In genomic region chr18:6219116-6219717, GRCh38 we compare ENCODE assay signal across 8 cellular contexts.
DNase-seq lines count a peak whose midpoint lies in the region; ATAC-seq and TF ChIP-seq lines count a peak whose summit lies in the region.

No MANE protein-coding gene starts in this region.

- ATAC-seq in sciatic nerve (no peak), GM18519 (IDR thresholded peaks at IDR 0.05; ENCODE audit: low FRiP score, unreplicated experiment) (no peak)

- no peak overlapping the region for H3K4me3 Mint-ChIP-seq in activated CD4-positive, alpha-beta memory T cell treated with anti-CD3 and anti-CD28 coated beads for 36 hours

- H4K8ac ChIP-seq in trophoblast cell (ENCODE audit: low read depth, low read length), result no peak overlapping the region

- H3K27me3 ChIP-seq in DOHH2 (ENCODE audit: control insufficient read depth, low read length) (no peaks in the 10 kb centered on the region), trophoblast cell (ENCODE audit: insufficient read depth, low read length) (no peaks in the 10 kb centered on the region)

- no peak overlapping the region for H2AFZ ChIP-seq in trophoblast cell (ENCODE audit: insufficient read depth, low read length, poor library complexity)

- no peaks in the 10 kb centered on the region for H3K79me1 ChIP-seq in trophoblast cell (ENCODE audit: low read length)

- H3K9me3 Mint-ChIP-seq in activated CD4-positive, alpha-beta memory T cell treated with anti-CD3 and anti-CD28 coated beads for 36 hours, result peaks cover 3% of the 10 kb centered on the region

- no peak overlapping the region for H2AK5ac ChIP-seq in trophoblast cell (ENCODE audit: low read length)

- no peaks in the 10 kb centered on the region for H3K79me2 ChIP-seq in DOHH2 (ENCODE audit: control insufficient read depth, low read length)
- H3K79me2 ChIP-seq in trophoblast cell (ENCODE audit: control insufficient read depth, insufficient read depth, low read length, poor library complexity), result no peaks in the 10 kb centered on the region

- H4K91ac ChIP-seq in trophoblast cell (ENCODE audit: low read depth, low read length), result no peak overlapping the region

- TF ChIP-seq CTCF in DOHH2 (IDR thresholded peaks at IDR 0.05; ENCODE audit: low read depth, low read length, poor library complexity, severe bottlenecking) (peak; percentile 77), HEK293 (tag by site-specific recombination; IDR thresholded peaks at IDR 0.05) (no peak), fibroblast of villous mesenchyme (IDR thresholded peaks at IDR 0.05; ENCODE audit: insufficient read depth, low read depth, low read length) (peak; percentile 72)

- CTCF ChIA-PET in HEK293 (lab: Yijun Ruan, JAX), result interaction anchor here (0.6 to 2.9 kb wide), 28 partner anchors 9 to 341 kb away, joined by 3 to 24 read pairs (median 4); no protein-coding TSS in a partner anchor
- CTCF ChIA-PET in activated CD4-positive, alpha-beta memory T cell treated with anti-CD3 and anti-CD28 coated beads for 36 hours (lab: Charles Lee), result no interaction called here

- intact Hi-C loops in sciatic nerve (cut with DNase I), result no loop called here
- intact Hi-C loops in activated CD4-positive, alpha-beta memory T cell treated with anti-CD3 and anti-CD28 coated beads for 36 hours (cut with micrococcal nuclease), result no loop called here

- H3K9me3 ChIP-seq in DOHH2 (ENCODE audit: control insufficient read depth, insufficient read depth, low read length) (no peaks in the 10 kb centered on the region), HEK293 (ENCODE audit: control insufficient read depth, insufficient read depth, low read depth, low read length) (no peaks in the 10 kb centered on the region), trophoblast cell (ENCODE audit: insufficient read depth, low read depth, low read length) (no peaks in the 10 kb centered on the region)

- H2BK5ac ChIP-seq in trophoblast cell (ENCODE audit: low read depth, low read length, poor library complexity), result no peak overlapping the region

- no peak overlapping the region for H3K18ac ChIP-seq in trophoblast cell (ENCODE audit: low read length)

- POLR2A ChIA-PET in HEK293 (lab: Yijun Ruan, JAX), result no interaction called here
- POLR2A ChIA-PET in activated CD4-positive, alpha-beta memory T cell treated with anti-CD3 and anti-CD28 coated beads for 36 hours (lab: Charles Lee), result no interaction called here

- H3K27ac ChIP-seq in DOHH2 (ENCODE audit: low read depth, low read length) (no peak overlapping the region), HEK293 (ENCODE audit: extremely low read depth, low read depth, low read length) (no peak overlapping the region), trophoblast cell (ENCODE audit: low read depth, low read length) (no peak overlapping the region)

- no peaks in the 10 kb centered on the region for H3K4me1 ChIP-seq in DOHH2 (ENCODE audit: control insufficient read depth, low read length)
- no peaks in the 10 kb centered on the region for H3K4me1 ChIP-seq in HEK293 (ENCODE audit: control insufficient read depth, insufficient read depth, low read length)
- no peaks in the 10 kb centered on the region for H3K4me1 ChIP-seq in trophoblast cell (ENCODE audit: control insufficient read depth in 1 of 2, insufficient read depth in 2 of 2, low read length in 2 of 2)

- no peak overlapping the region for H3K14ac ChIP-seq in trophoblast cell (ENCODE audit: low read length)

- no peak overlapping the region for H3K27ac Mint-ChIP-seq in activated CD4-positive, alpha-beta memory T cell treated with anti-CD3 and anti-CD28 coated beads for 36 hours

- no peaks in the 10 kb centered on the region for H3F3A ChIP-seq in DOHH2 (ENCODE audit: control insufficient read depth, insufficient read depth)

- H4K20me1 ChIP-seq in DOHH2 (ENCODE audit: control insufficient read depth, insufficient read depth, low read depth, low read length), result no peaks in the 10 kb centered on the region

- H3K36me3 ChIP-seq in DOHH2 (ENCODE audit: control insufficient read depth, low read length) (no peaks in the 10 kb centered on the region), HEK293 (ENCODE audit: control insufficient read depth in 2 of 2, insufficient read depth in 1 of 2, low read length in 2 of 2) (no peaks in the 10 kb centered on the region; a peak in 1 of 3 replicates), trophoblast cell (ENCODE audit: control insufficient read depth in 1 of 2, insufficient read depth in 2 of 2, low read length in 2 of 2) (no peaks in the 10 kb centered on the region)

- no peak overlapping the region for H2BK12ac ChIP-seq in trophoblast cell (ENCODE audit: low read length)

- no peaks in the 10 kb centered on the region for H3K27me3 Mint-ChIP-seq in activated CD4-positive, alpha-beta memory T cell treated with anti-CD3 and anti-CD28 coated beads for 36 hours

- WGBS in trophoblast cell (ENCODE audit: extremely low coverage, insufficient coverage, insufficient read length), result no CpG with 5 or more reads among the region's 12 CpGs

- peak; percentile 54 for DNase-seq in RKO (ENCODE audit: low spot score)
- peak; percentile 27 for DNase-seq in fibroblast of villous mesenchyme (ENCODE audit: low read depth)
- DNase-seq in trophoblast cell, result peak; percentile 61 to 90
- DNase-seq in sciatic nerve (ENCODE audit: low spot score), result no peak
- no peak for DNase-seq in activated CD4-positive, alpha-beta memory T cell treated with anti-CD3 and anti-CD28 coated beads for 36 hours

- H3K4me2 ChIP-seq in DOHH2 (ENCODE audit: low read length) (no peak overlapping the region), trophoblast cell (ENCODE audit: low read length) (no peak overlapping the region)

- no peak overlapping the region for H3K23ac ChIP-seq in trophoblast cell (ENCODE audit: low read length)

- H3K4me3 ChIP-seq in DOHH2 (ENCODE audit: low read length), result no peak overlapping the region
- no peak overlapping the region for H3K4me3 ChIP-seq in HEK293 (ENCODE audit: low read depth, low read length)
- no peak overlapping the region for H3K4me3 ChIP-seq in fibroblast of villous mesenchyme (ENCODE audit: low read depth, low read length)
- H3K4me3 ChIP-seq in trophoblast cell (ENCODE audit: low read depth, low read length), result no peak overlapping the region

- H3K4me1 Mint-ChIP-seq in activated CD4-positive, alpha-beta memory T cell treated with anti-CD3 and anti-CD28 coated beads for 36 hours (ENCODE audit: low read depth), result no peaks in the 10 kb centered on the region

- H3K9me2 ChIP-seq in DOHH2 (replicated peaks; ENCODE audit: control insufficient read depth, low read length), result no peaks in the 10 kb centered on the region

- no peak overlapping the region for H3K4ac ChIP-seq in trophoblast cell (ENCODE audit: low read depth, low read length)

- H3K9ac ChIP-seq in trophoblast cell (ENCODE audit: low read length), result no peak overlapping the region

- H2BK120ac ChIP-seq in trophoblast cell (ENCODE audit: insufficient read depth, low read length, poor library complexity), result no peak overlapping the region

- no peak overlapping the region for H4K12ac ChIP-seq in trophoblast cell (ENCODE audit: low read depth, low read length)

- no peaks in the 10 kb centered on the region for H3K36me3 Mint-ChIP-seq in activated CD4-positive, alpha-beta memory T cell treated with anti-CD3 and anti-CD28 coated beads for 36 hours

TF ChIP-seq in HEK293, 187 proteins besides CTCF, POLR2A, EP300 and RAD21:
- TF ChIP-seq ZNF654 (tag by site-specific recombination; IDR thresholded peaks at IDR 0.05; ENCODE audit: low read depth) (0 out of 2 replicates have a peak, but pooled peaks have one; percentile 15), ZNF560 (tag by site-specific recombination; IDR thresholded peaks at IDR 0.05; ENCODE audit: borderline replicate concordance) (no peak)

Comparison
In these comparisons a context has a peak if more than half of its experiments do, and no peak if none do; other contexts are left out.
1. DNase-seq: peak in RKO (single experiment), fibroblast of villous mesenchyme (single experiment) and trophoblast cell (2 of 2); none in sciatic nerve (single experiment) and activated CD4-positive, alpha-beta memory T cell treated with anti-CD3 and anti-CD28 coated beads for 36 hours (single experiment).